ENCODE assay signal across 15 cellular contexts in genomic region chr13:98937911-98938381, GRCh38. TPM values are rescaled to one million over a fixed set of nuclear protein-coding genes. Genes with fewer than 3 reads are reported as not detected.
DNase-seq lines count a peak whose midpoint lies in the region; ATAC-seq and TF ChIP-seq lines count a peak whose summit lies in the region.
"Had no signal": no experiment of that assay in that cellular context is flagged by ENCODE, and none has a peak within 500 bp of the region (broad histone marks: within the 10 kb centered on the region; RNA-seq: fewer than 3 reads in every experiment).

No MANE protein-coding gene starts in this region.

- H3K36me3 Mint-ChIP-seq in chondrocyte (ENCODE audit: low read depth) (peaks cover 7% of the 10 kb centered on the region), Calu3 (ENCODE audit: insufficient read depth, unreplicated experiment) (no peaks in the 10 kb centered on the region)
- H3K36me3 Mint-ChIP-seq in activated naive CD8-positive, alpha-beta T cell treated with anti-CD3 and anti-CD28 coated beads, Interleukin-2, amount 50 U/mL, for 24 hours (ENCODE audit: low read depth) = peaks cover 21% of the 10 kb centered on the region

- H3K4me1 Mint-ChIP-seq in chondrocyte (ENCODE audit: low read depth) (peaks cover 13% of the 10 kb centered on the region), Calu3 (ENCODE audit: low read depth, unreplicated experiment) (no peaks in the 10 kb centered on the region)
- peaks cover 2% of the 10 kb centered on the region for H3K4me1 Mint-ChIP-seq in activated naive CD8-positive, alpha-beta T cell treated with anti-CD3 and anti-CD28 coated beads, Interleukin-2, amount 50 U/mL, for 24 hours
- H3K4me1 Mint-ChIP-seq: activated B cell treated with CpG ODN at 0.5 μM for 24 hours had no signal

- CTCF ChIA-PET in Calu3 (lab: Charles Lee) = no interaction called here

- TF ChIP-seq CTCF in left ventricle myocardium inferior (IDR thresholded peaks at IDR 0.05; ENCODE audit: borderline replicate concordance) = no peak
- no peak for TF ChIP-seq CTCF in chondrocyte (IDR thresholded peaks at IDR 0.05)
- no peak for TF ChIP-seq CTCF in Calu3 (IDR thresholded peaks at IDR 0.05; ENCODE audit: unreplicated experiment)

- no peaks in the 10 kb centered on the region for H3K27me3 ChIP-seq in left ventricle myocardium inferior (ENCODE audit: low read depth)
- H3K27me3 ChIP-seq: uterus had no signal

- no TSS peak for BruUV-seq in Calu3 (replicated peaks; lab: Mats Ljungman, UMichigan)

- H3K4me1 ChIP-seq in left ventricle myocardium inferior = peaks cover 49% of the 10 kb centered on the region
- H3K4me1 ChIP-seq: HAP-1 had no signal

- no peak for ATAC-seq in Right ventricle myocardium superior (ENCODE audit: poor library complexity)
- ATAC-seq in activated naive CD8-positive, alpha-beta T cell treated with anti-CD3 and anti-CD28 coated beads, Interleukin-2, amount 50 U/mL, for 24 hours = no peak

- H3K9me3 Mint-ChIP-seq in chondrocyte (ENCODE audit: low read depth) = peaks cover 10% of the 10 kb centered on the region
- H3K9me3 Mint-ChIP-seq in Calu3 (ENCODE audit: low read depth, unreplicated experiment) = no peaks in the 10 kb centered on the region
- H3K9me3 Mint-ChIP-seq in activated naive CD8-positive, alpha-beta T cell treated with anti-CD3 and anti-CD28 coated beads, Interleukin-2, amount 50 U/mL, for 24 hours = peaks cover 14% of the 10 kb centered on the region

- peaks cover 20% of the 10 kb centered on the region for H3K9me3 ChIP-seq in left ventricle myocardium inferior (replicated peaks)
- H3K9me3 ChIP-seq: HAP-1 had no signal

- H3K27ac Mint-ChIP-seq in chondrocyte (ENCODE audit: unreplicated experiment) (peak overlapping the region; percentile 66), Calu3 (ENCODE audit: unreplicated experiment) (no peak overlapping the region)
- H3K27ac Mint-ChIP-seq in activated naive CD8-positive, alpha-beta T cell treated with anti-CD3 and anti-CD28 coated beads, Interleukin-2, amount 50 U/mL, for 24 hours = no peak overlapping the region
- H3K27ac Mint-ChIP-seq: activated B cell treated with CpG ODN at 0.5 μM for 24 hours had no signal

- H3K36me3 ChIP-seq in left ventricle myocardium inferior = peaks cover 12% of the 10 kb centered on the region
- H3K36me3 ChIP-seq: HAP-1, uterus had no signal

- H3K27ac ChIP-seq in left ventricle myocardium inferior (replicated peaks) = peak overlapping the region; percentile 73

- H3K4me3 Mint-ChIP-seq in chondrocyte (ENCODE audit: unreplicated experiment) (no peak overlapping the region), Calu3 (ENCODE audit: low read depth, unreplicated experiment) (no peak overlapping the region)
- H3K4me3 Mint-ChIP-seq in activated naive CD8-positive, alpha-beta T cell treated with anti-CD3 and anti-CD28 coated beads, Interleukin-2, amount 50 U/mL, for 24 hours = no peak overlapping the region
- H3K4me3 Mint-ChIP-seq: activated B cell treated with CpG ODN at 0.5 μM for 24 hours had no signal

- intact Hi-C loops in left ventricle myocardium inferior (cut with micrococcal nuclease) (no loop called here), Right ventricle myocardium superior (cut with DNase I) (no loop called here), Calu3 (cut with micrococcal nuclease; ENCODE audit: unreplicated experiment) (no loop called here)

- H3K4me3 ChIP-seq in left ventricle myocardium inferior = no peak overlapping the region
- H3K4me3 ChIP-seq: HAP-1, lung, uterus had no signal

- DNase-seq in left ventricle myocardium inferior = no peak
- DNase-seq in Right ventricle myocardium superior = no peak
- no peak for DNase-seq in chondrocyte (ENCODE audit: low spot score)
- peak; percentile 91 for DNase-seq in islet precursor cell
- no peak for DNase-seq in COLO668 (lab: John Stamatoyannopoulos, UW; ENCODE audit: unreplicated experiment)
- no peak for DNase-seq in Calu3
- no peak for DNase-seq in occipital lobe (lab: John Stamatoyannopoulos, UW)
- no peak for DNase-seq in activated naive CD8-positive, alpha-beta T cell treated with anti-CD3 and anti-CD28 coated beads, Interleukin-2, amount 50 U/mL, for 24 hours
- DNase-seq: activated B cell treated with CpG ODN at 0.5 μM for 24 hours; activated naive CD4-positive, alpha-beta T cell treated with anti-CD3 and anti-CD28 coated beads, Interleukin-2, amount 50 U/mL, for 16 hours; NCI-H446 treated with DMSO at 0.1 percent for 48 hours; stimulated activated naive CD4-positive, alpha-beta T cell; uterus had no signal

- H3K27me3 Mint-ChIP-seq in chondrocyte (ENCODE audit: low read depth) = no peaks in the 10 kb centered on the region
- H3K27me3 Mint-ChIP-seq in Calu3 (ENCODE audit: unreplicated experiment) = no peaks in the 10 kb centered on the region
- H3K27me3 Mint-ChIP-seq in activated naive CD8-positive, alpha-beta T cell treated with anti-CD3 and anti-CD28 coated beads, Interleukin-2, amount 50 U/mL, for 24 hours = no peaks in the 10 kb centered on the region
- H3K27me3 Mint-ChIP-seq: activated B cell treated with CpG ODN at 0.5 μM for 24 hours had no signal

RNA-seq across cellular contexts. Expression of gene DOCK9, which starts 39.9 kb away (rescaled TPM):
- total RNA-seq in left ventricle myocardium inferior (36.8 TPM), Right ventricle myocardium superior (28.3 TPM), chondrocyte (45.4 to 55.5 TPM (median 45.9 TPM) in 3 replicates), Calu3 (2022) (21.1 and 26.2 TPM in 2 replicates), occipital lobe (200 TPM)
